10 cellular contexts compared by ENCODE assay signal in the genomic region with DNA sequence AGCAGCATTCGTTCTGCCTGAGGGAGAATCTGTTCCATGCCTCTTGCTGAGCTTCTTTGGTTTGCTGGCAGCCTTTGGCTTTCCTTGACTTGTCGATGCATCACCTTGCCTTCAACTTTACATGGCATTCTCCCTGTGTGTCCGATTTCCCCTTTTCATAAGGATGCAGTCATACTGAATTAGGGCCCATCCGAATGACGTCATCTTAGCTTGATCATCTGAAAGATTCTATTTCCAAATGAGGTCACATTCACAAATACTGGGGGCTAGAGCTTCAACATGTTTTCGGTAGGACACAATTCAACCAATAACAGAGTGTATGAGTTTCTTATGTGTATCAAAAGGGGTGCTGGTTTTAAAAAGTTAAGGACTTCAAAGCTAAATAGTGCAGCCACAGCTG.
"Had no signal": no experiment of that assay in that cellular context is flagged by ENCODE, and none has a peak within 500 bp of the region (broad histone marks: within the 10 kb centered on the region; RNA-seq: fewer than 3 reads in every experiment).

No MANE protein-coding gene starts in this region.

- H2AFZ ChIP-seq: GM23338 had no signal

- H3K9ac ChIP-seq: KMS-11 had no signal

- FAIRE-seq: H1, H54 had no signal

- H3K9me3 Mint-ChIP-seq: GM23338, H9, HFFc6 had no signal

- H3K27ac Mint-ChIP-seq: GM23338, H9, HFFc6 had no signal

- DNase-seq: H9, HCEC 1CT, HFFc6, IMR-90, KBM-7 had no signal

- H3K4me3 Mint-ChIP-seq: GM23338, H9, HFFc6 had no signal

- H3K4me3 ChIP-seq: GM23338 had no signal

- H3K4me2 ChIP-seq: GM23338, KMS-11 had no signal

- ATAC-seq: GM23338 had no signal

- H3K27ac ChIP-seq: HL-60, KMS-11 had no signal
